1 cellular context compared by ENCODE assay signal in genomic region chr10:89413398-89413912, GRCh38.
TF ChIP-seq lines count a peak whose summit lies in the region.

No MANE protein-coding gene starts in this region.

TF ChIP-seq in IMR-90, 13 proteins besides CTCF, POLR2A, EP300 and RAD21:
- TF ChIP-seq MAFK (IDR thresholded peaks at IDR 0.05; ENCODE audit: low read depth, low read length) (no peak), BHLHE40 (IDR thresholded peaks at IDR 0.05; ENCODE audit: low read depth, low read length) (no peak), CEBPB (IDR thresholded peaks at IDR 0.05; ENCODE audit: low read depth, low read length) (no peak), NFE2L2 (IDR thresholded peaks at IDR 0.05; ENCODE audit: low read depth, low read length) (no peak), RFX5 (IDR thresholded peaks at IDR 0.05; ENCODE audit: low read depth, low read length) (no peak), ELK1 (IDR thresholded peaks at IDR 0.05; ENCODE audit: borderline replicate concordance, low read depth, low read length) (no peak), CHD1 (IDR thresholded peaks at IDR 0.05; ENCODE audit: low read depth, low read length) (no peak), MAZ (IDR thresholded peaks at IDR 0.05; ENCODE audit: borderline replicate concordance, low read depth, low read length) (no peak), MXI1 (IDR thresholded peaks at IDR 0.05; ENCODE audit: borderline replicate concordance, low read depth, low read length) (no peak), SMC3 (IDR thresholded peaks at IDR 0.05; ENCODE audit: low read depth, low read length) (no peak), RCOR1 (IDR thresholded peaks at IDR 0.05; ENCODE audit: insufficient replicate concordance, low read length) (no peak), FOS (IDR thresholded peaks at IDR 0.05; ENCODE audit: low read depth, low read length) (no peak)
- TF ChIP-seq, protein P1, sequence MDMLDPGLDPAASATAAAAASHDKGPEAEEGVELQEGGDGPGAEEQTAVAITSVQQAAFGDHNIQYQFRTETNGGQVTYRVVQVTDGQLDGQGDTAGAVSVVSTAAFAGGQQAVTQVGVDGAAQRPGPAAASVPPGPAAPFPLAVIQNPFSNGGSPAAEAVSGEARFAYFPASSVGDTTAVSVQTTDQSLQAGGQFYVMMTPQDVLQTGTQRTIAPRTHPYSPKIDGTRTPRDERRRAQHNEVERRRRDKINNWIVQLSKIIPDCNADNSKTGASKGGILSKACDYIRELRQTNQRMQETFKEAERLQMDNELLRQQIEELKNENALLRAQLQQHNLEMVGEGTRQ (IDR thresholded peaks at IDR 0.05; ENCODE audit: low read depth, low read length): no peak
